In genomic region chr14:50311974-50312733, GRCh38 we compare ENCODE assay signal across 8 cellular contexts. TPM values are rescaled to one million over a fixed set of nuclear protein-coding genes. Genes with fewer than 3 reads are reported as not detected.
DNase-seq lines count a peak whose midpoint lies in the region; ATAC-seq, FAIRE-seq and TF ChIP-seq lines count a peak whose summit lies in the region.

Gene DMAC2L (plus strand): TSS chr14:50312324. CDS start chr14:50321488, 9,164 bp downstream.
Gene L2HGDH (minus strand): TSS chr14:50312229. CDS start chr14:50312150, 79 bp downstream.

- peak within 1 kb of the TSS; percentile 90 for H3K4me2 ChIP-seq in OCI-LY3 (ENCODE audit: low read length)

- H3K9ac ChIP-seq in HUES64 (ENCODE audit: low read depth, low read length), result peak within 1 kb of the TSS; percentile 83
- peak within 1 kb of the TSS; percentile 86 for H3K9ac ChIP-seq in OCI-LY3 (ENCODE audit: low read length)

- H3K27me3 ChIP-seq in HUES64 (ENCODE audit: insufficient read depth, low read length) (no peaks in the 10 kb centered on the region), OCI-LY3 (ENCODE audit: low read depth, low read length) (no peaks in the 10 kb centered on the region)

- under 1% methylated on average over 81 of the region's 83 CpGs for WGBS in HUES64

- H3K9me3 ChIP-seq in HUES64 (ENCODE audit: insufficient read depth, low read depth, low read length) (peaks cover 12% of the 10 kb centered on the region; the same call in 1 of the 2 replicates), OCI-LY3 (ENCODE audit: insufficient read depth, low read length) (no peaks in the 10 kb centered on the region), mucosa of descending colon (no peaks in the 10 kb centered on the region)

- H3K27ac ChIP-seq in HUES64 (ENCODE audit: low read depth, low read length) (peak within 1 kb of the TSS; percentile 97), OCI-LY3 (ENCODE audit: low read length) (peak within 1 kb of the TSS; percentile 64)

- ATAC-seq in GM21515 (IDR thresholded peaks at IDR 0.05; ENCODE audit: unreplicated experiment), result peak; percentile 91
- peak; percentile 97 for ATAC-seq in mucosa of descending colon

- no peak for FAIRE-seq in D721Med (lab: Jason Lieb, UNC)

- H3K4me3 ChIP-seq in HUES64 (ENCODE audit: low read length), result peak within 1 kb of the TSS; percentile 67
- H3K4me3 ChIP-seq in OCI-LY3 (ENCODE audit: low read length), result peak within 1 kb of the TSS; percentile 89
- H3K4me3 ChIP-seq in mucosa of descending colon, result peak within 1 kb of the TSS; percentile 56

- peaks cover 34% of the 10 kb centered on the region for H3K79me2 ChIP-seq in OCI-LY3 (ENCODE audit: low read length)

- H3K4me1 ChIP-seq in HUES64 (ENCODE audit: insufficient read depth, low read length) (peaks cover 6% of the 10 kb centered on the region; the same call in 1 of the 2 replicates), OCI-LY3 (ENCODE audit: low read length) (peaks cover 11% of the 10 kb centered on the region), mucosa of descending colon (ENCODE audit: low read depth) (peaks cover 7% of the 10 kb centered on the region)

- H4K20me1 ChIP-seq in OCI-LY3 (ENCODE audit: insufficient read depth, low read length), result no peaks in the 10 kb centered on the region

- H3K36me3 ChIP-seq in HUES64 (ENCODE audit: insufficient read depth, low read length), result peaks cover 7% of the 10 kb centered on the region
- H3K36me3 ChIP-seq in OCI-LY3 (replicated peaks; ENCODE audit: low read depth, low read length), result peaks cover 11% of the 10 kb centered on the region
- no peaks in the 10 kb centered on the region for H3K36me3 ChIP-seq in mucosa of descending colon (ENCODE audit: low read depth)

- peak within 1 kb of the TSS; percentile 81 for H2AFZ ChIP-seq in OCI-LY3 (ENCODE audit: low read depth, low read length)

- TF ChIP-seq CTCF in D721Med (IDR thresholded peaks at IDR 0.05; ENCODE audit: insufficient read depth, missing control alignments) (no peak), OCI-LY3 (IDR thresholded peaks at IDR 0.05; ENCODE audit: low read depth, low read length) (no peak; the same call in 1 of the 2 replicates), mucosa of descending colon (IDR thresholded peaks at IDR 0.05) (peak; percentile 56)

- intact Hi-C loops in mucosa of descending colon (cut with DNase I, micrococcal nuclease), result loop anchor here in 1 of 2 donors (10.0 kb wide), 1 partner anchor 83 kb away; the partner anchor contains the start of gene CDKL1

- DNase-seq in D721Med (ENCODE audit: insufficient read length, low spot score) (peak; percentile 89), epidermal melanocyte (ENCODE audit: insufficient read length, low spot score) (peak; percentile 93), mucosa of descending colon (peak; percentile 94 to 96 (median 95))
- peak; percentile 93 for DNase-seq in activated CD8-positive, alpha-beta memory T cell treated with anti-CD3 and anti-CD28 coated beads, Interleukin-2, amount 50 U/mL, for 48 hours
- peak; percentile 83 for DNase-seq in stimulated activated CD8-positive, alpha-beta memory T cell treated with anti-CD3 and anti-CD28 coated beads, Interleukin-4, amount 100 ng/mL, for 24 hours (ENCODE audit: low read depth)

RNA-seq across cellular contexts. Expression of gene DMAC2L, which starts in this region (rescaled TPM):
- polyA plus RNA-seq in HUES64 (2013, experiment 1 of 2), result 13.0 TPM
- 13.7 TPM for polyA plus RNA-seq in HUES64 (2013, experiment 2 of 2)
- total RNA-seq in mucosa of descending colon, result 10 to 100 TPM; 18.9 to 27.6 (median 21.5) TPM

RNA-seq across cellular contexts. Expression of gene L2HGDH, which starts in this region (rescaled TPM):
- 16.9 TPM for polyA plus RNA-seq in HUES64 (2013, experiment 1 of 2)
- polyA plus RNA-seq in HUES64 (2013, experiment 2 of 2), result 16.1 TPM
- 10 to 100 TPM in 1 of 3 donors, 1 to 10 TPM in 2; 7.2 to 11.2 (median 9.8) TPM for total RNA-seq in mucosa of descending colon

Comparison
In these comparisons a context has a peak if more than half of its experiments do, and no peak if none do; other contexts are left out.
1. Peak in every context shown above with its lines: DNase-seq, ATAC-seq, H3K4me3 ChIP-seq and H3K27ac ChIP-seq.